6 cellular contexts compared by ENCODE assay signal in genomic region chr11:65096926-65097325, GRCh38. TPM values are rescaled to one million over a fixed set of nuclear protein-coding genes. Genes with fewer than 3 reads are reported as not detected.
A peak's percentile ranks its signal among the peaks of the same experiment; 100 is the strongest.
DNase-seq lines count a peak whose midpoint lies in the region; ATAC-seq and TF ChIP-seq lines count a peak whose summit lies in the region.

No MANE protein-coding gene starts in this region.

- H3K36me3 Mint-ChIP-seq in activated T-cell treated with anti-CD3 and anti-CD28 coated beads, Interleukin-2, amount 50 U/mL, for 72 hours (ENCODE audit: insufficient read depth in 2 of 2): peaks cover 0 to 7% of the 10 kb centered on the region in 2 donors

- peak overlapping the region; percentile 74 to 90 for H3K4me3 Mint-ChIP-seq in activated T-cell treated with anti-CD3 and anti-CD28 coated beads, Interleukin-2, amount 50 U/mL, for 72 hours

- H3K27me3 ChIP-seq in right cardiac atrium (ENCODE audit: control insufficient read depth, insufficient read depth) (no peaks in the 10 kb centered on the region), upper lobe of right lung (no peaks in the 10 kb centered on the region)

- H3K27me3 Mint-ChIP-seq in activated T-cell treated with anti-CD3 and anti-CD28 coated beads, Interleukin-2, amount 50 U/mL, for 72 hours (ENCODE audit: low read depth): no peaks in the 10 kb centered on the region

- peak overlapping the region; percentile 92 for H3K27ac ChIP-seq in right cardiac atrium (ENCODE audit: low read length)
- peak overlapping the region; percentile 94 for H3K27ac ChIP-seq in upper lobe of right lung

- no peaks in the 10 kb centered on the region for H3K9me3 Mint-ChIP-seq in activated T-cell treated with anti-CD3 and anti-CD28 coated beads, Interleukin-2, amount 50 U/mL, for 72 hours

- no peak for TF ChIP-seq CTCF in upper lobe of right lung (IDR thresholded peaks at IDR 0.05)

- H3K4me1 Mint-ChIP-seq in activated T-cell treated with anti-CD3 and anti-CD28 coated beads, Interleukin-2, amount 50 U/mL, for 72 hours (ENCODE audit: low read depth): peaks cover 14% of the 10 kb centered on the region

- peaks cover 2% of the 10 kb centered on the region for H3K4me1 ChIP-seq in right cardiac atrium (ENCODE audit: control insufficient read depth, insufficient read depth, low read length)
- H3K4me1 ChIP-seq in upper lobe of right lung: peaks cover 8% of the 10 kb centered on the region

- no peak overlapping the region for H3K27ac Mint-ChIP-seq in activated T-cell treated with anti-CD3 and anti-CD28 coated beads, Interleukin-2, amount 50 U/mL, for 72 hours

- WGBS in right cardiac atrium: 35% methylated on average over 8 of the region's 8 CpGs

- H3K9me3 ChIP-seq in right cardiac atrium (ENCODE audit: control insufficient read depth, low read length): no peaks in the 10 kb centered on the region
- no peaks in the 10 kb centered on the region for H3K9me3 ChIP-seq in upper lobe of right lung

- peak in 1 of 2 donors; percentile 1 for ATAC-seq in activated T-cell treated with anti-CD3 and anti-CD28 coated beads, Interleukin-2, amount 50 U/mL, for 72 hours (replicated peaks in 1 of 2)
- ATAC-seq in right cardiac atrium (no peak), upper lobe of right lung (no peak), HG02588 (IDR thresholded peaks at IDR 0.05; ENCODE audit: unreplicated experiment) (no peak), HG02610 (IDR thresholded peaks at IDR 0.05; ENCODE audit: unreplicated experiment) (no peak)

- peak overlapping the region; percentile 91 for H3K4me3 ChIP-seq in right cardiac atrium (ENCODE audit: low read length)
- H3K4me3 ChIP-seq in upper lobe of right lung: peak overlapping the region; percentile 90

- peaks cover 12% of the 10 kb centered on the region for H3K36me3 ChIP-seq in upper lobe of right lung

- no peak for DNase-seq in activated T-cell treated with anti-CD3 and anti-CD28 coated beads, Interleukin-2, amount 50 U/mL, for 72 hours
- DNase-seq in activated T-cell treated with anti-CD3 and anti-CD28 coated beads, Interleukin-2, amount 50 U/mL, for 1 hour: no peak
- DNase-seq in right cardiac atrium (no peak), upper lobe of right lung (no peak)

- intact Hi-C loops in right cardiac atrium (cut with DNase I) (no loop called here), upper lobe of right lung (cut with DNase I) (no loop called here)

RNA-seq across cellular contexts. Expression of gene VPS51, which starts 0.9 kb away (rescaled TPM):
- total RNA-seq in activated T-cell treated with anti-CD3 and anti-CD28 coated beads, Interleukin-2, amount 50 U/mL, for 72 hours: 100 to 1,000 TPM; 118 to 119 TPM
- total RNA-seq in right cardiac atrium: 10 to 100 TPM; 68.0 to 80.9 (median 79.1) TPM
- polyA plus RNA-seq in right cardiac atrium: 67.1 TPM
- 101 TPM for total RNA-seq in upper lobe of right lung

RNA-seq across cellular contexts. Expression of gene ZFPL1, which starts 12.9 kb away (rescaled TPM):
- total RNA-seq in activated T-cell treated with anti-CD3 and anti-CD28 coated beads, Interleukin-2, amount 50 U/mL, for 72 hours: 10 to 100 TPM; 44.2 to 46.5 TPM
- total RNA-seq in right cardiac atrium (10 to 100 TPM; 25.6 to 27.3 (median 26.3) TPM), upper lobe of right lung (32.1 TPM)
- polyA plus RNA-seq in right cardiac atrium: 32.6 TPM

RNA-seq across cellular contexts. Expression of gene CDCA5, which starts 13.1 kb away (rescaled TPM):
- total RNA-seq in activated T-cell treated with anti-CD3 and anti-CD28 coated beads, Interleukin-2, amount 50 U/mL, for 72 hours: 100 to 1,000 TPM; 139 to 174 TPM
- total RNA-seq in right cardiac atrium: 1 to 10 TPM in 2 of 4 donors, under 1 TPM in 2; 0.22 to 1.6 (median 1.3) TPM
- 0.50 TPM for polyA plus RNA-seq in right cardiac atrium
- 1.7 TPM for total RNA-seq in upper lobe of right lung

RNA-seq across cellular contexts. Expression of gene TM7SF2, which starts 14.7 kb away (rescaled TPM):
- total RNA-seq in activated T-cell treated with anti-CD3 and anti-CD28 coated beads, Interleukin-2, amount 50 U/mL, for 72 hours: 10 to 100 TPM; 22.8 to 26.8 TPM
- 10 to 100 TPM; 45.7 to 91.5 (median 52.3) TPM for total RNA-seq in right cardiac atrium
- 63.5 TPM for polyA plus RNA-seq in right cardiac atrium
- 39.0 TPM for total RNA-seq in upper lobe of right lung

RNA-seq across cellular contexts. Expression of gene ZNHIT2, which starts 20.6 kb away (rescaled TPM):
- 10 to 100 TPM in 1 of 2 donors, 1 to 10 TPM in 1; 9.9 to 10.4 TPM for total RNA-seq in activated T-cell treated with anti-CD3 and anti-CD28 coated beads, Interleukin-2, amount 50 U/mL, for 72 hours
- total RNA-seq in right cardiac atrium: 1 to 10 TPM; 6.4 to 9.2 (median 7.8) TPM
- polyA plus RNA-seq in right cardiac atrium: 11.6 TPM
- 7.5 TPM for total RNA-seq in upper lobe of right lung

Comparison
In these comparisons a context has a peak if more than half of its experiments do, and no peak if none do; other contexts are left out.
1. RNA of gene CDCA5, which starts 13.1 kb away (total RNA-seq): 139 to 174 TPM in activated T-cell treated with anti-CD3 and anti-CD28 coated beads, Interleukin-2, amount 50 U/mL, for 72 hours; 1.7 TPM in upper lobe of right lung (single experiment) and 0.22 to 1.6 TPM in right cardiac atrium; every median in the first group is over 10 times any median in the second.